In genomic region chr17:81053043-81053970, GRCh38 we compare ENCODE assay signal across 15 cellular contexts. TPM values are rescaled to one million over a fixed set of nuclear protein-coding genes. Genes with fewer than 3 reads are reported as not detected.
DNase-seq lines count a peak whose midpoint lies in the region; ATAC-seq and TF ChIP-seq lines count a peak whose summit lies in the region.
"Had no signal": no experiment of that assay in that cellular context is flagged by ENCODE, and none has a peak within 500 bp of the region (broad histone marks: within the 10 kb centered on the region; RNA-seq: fewer than 3 reads in every experiment).

No MANE protein-coding gene starts in this region.

- TF ChIP-seq POLR2A in esophagus squamous epithelium (IDR thresholded peaks at IDR 0.05) (no peak), sigmoid colon (IDR thresholded peaks at IDR 0.05) (no peak)

- H3K9me3 ChIP-seq in HUES48 (ENCODE audit: control insufficient read depth, insufficient read depth, low read length) (no peaks in the 10 kb centered on the region), RWPE2 (ENCODE audit: severe bottlenecking) (no peaks in the 10 kb centered on the region), esophagus squamous epithelium (no peaks in the 10 kb centered on the region), sigmoid colon (no peaks in the 10 kb centered on the region)

- H3K4me1 ChIP-seq in HUES48 (ENCODE audit: control insufficient read depth, insufficient read depth, low read length) (0 out of 2 replicates have a peak, but pooled peaks cover 4% of the 10 kb centered on the region), RWPE2 (ENCODE audit: insufficient read depth, poor library complexity, severe bottlenecking) (peaks cover 50% of the 10 kb centered on the region), esophagus squamous epithelium (peaks cover 63 to 96% (median 74%) of the 10 kb centered on the region in 3 donors), sigmoid colon (peaks cover 0 to 78% (median 61%) of the 10 kb centered on the region in 4 donors)

- DNase-seq in RWPE2 (ENCODE audit: low spot score), result no peak
- DNase-seq in esophagus squamous epithelium (lab: John Stamatoyannopoulos, UW), result no peak
- DNase-seq in sigmoid colon, result no peak
- DNase-seq in NCI-H446 treated with DMSO at 0.1 percent for 48 hours (lab: John Stamatoyannopoulos, UW), result no peak
- no peak for DNase-seq in T-helper 1 cell
- no peak for DNase-seq in ACHN
- DNase-seq in GOT3 (lab: John Stamatoyannopoulos, UW), result no peak
- DNase-seq: activated CD4-positive, alpha-beta T cell treated with anti-CD3 and anti-CD28 coated beads, Interleukin-2, amount 50 U/mL, for 4 hours; activated T-cell treated with anti-CD3 and anti-CD28 coated beads, Interleukin-2, amount 50 U/mL, for 72 hours; DND-41; Karpas-422; NCI-H146; NCI-H774; T-helper 9 cell had no signal

- 72 to 79% methylated on average over 16 to 28 of the region's 42 CpGs for WGBS in esophagus squamous epithelium, 2 donors
- WGBS in sigmoid colon, 2 donors, result 90 to 94% methylated on average over 39 of the region's 42 CpGs

- in situ Hi-C loops in ACHN (cut with HindIII; ENCODE audit: low pct_ligation_motif_present, low pct_unique_long_range_greater_than_20kb, low sequenced_read_pairs), result no loop called here

- intact Hi-C loops in esophagus squamous epithelium (cut with DNase I), result no loop called here
- intact Hi-C loops in sigmoid colon (cut with DNase I), result no loop called here

- no peak overlapping the region for H3K9ac ChIP-seq in HUES48 (ENCODE audit: low read depth, low read length)

- TF ChIP-seq CTCF in RWPE2 (IDR thresholded peaks at IDR 0.05; ENCODE audit: poor library complexity, severe bottlenecking) (no peak), esophagus squamous epithelium (IDR thresholded peaks at IDR 0.05) (no peak), sigmoid colon (IDR thresholded peaks at IDR 0.05) (no peak)

- H3K27ac ChIP-seq in HUES48 (ENCODE audit: low read depth, low read length), result peak overlapping the region; percentile 20
- peak overlapping the region; percentile 98 for H3K27ac ChIP-seq in RWPE2 (ENCODE audit: poor library complexity, severe bottlenecking)
- peak overlapping the region; percentile 46 to 89 (median 80) for H3K27ac ChIP-seq in esophagus squamous epithelium
- H3K27ac ChIP-seq in sigmoid colon, result peak overlapping the region; percentile 43 to 92 (median 64)

- H3K4me3 ChIP-seq in HUES48 (ENCODE audit: low read depth, low read length), result no peak overlapping the region
- no peak overlapping the region for H3K4me3 ChIP-seq in RWPE2 (ENCODE audit: severe bottlenecking)
- no peak overlapping the region for H3K4me3 ChIP-seq in esophagus squamous epithelium
- no peak overlapping the region for H3K4me3 ChIP-seq in sigmoid colon

- H3K36me3 ChIP-seq in HUES48 (ENCODE audit: control insufficient read depth, insufficient read depth, low read length) (no peaks in the 10 kb centered on the region), RWPE2 (ENCODE audit: low read depth) (peaks cover 20% of the 10 kb centered on the region), esophagus squamous epithelium (peaks cover 0 to 36% (median 0%) of the 10 kb centered on the region in 3 donors), sigmoid colon (peaks cover 0 to 15% (median under 1%) of the 10 kb centered on the region in 4 donors)

- ATAC-seq in RWPE2 (ENCODE audit: low read depth), result no peak
- ATAC-seq: activated T-cell treated with anti-CD3 and anti-CD28 coated beads, Interleukin-2, amount 50 U/mL, for 72 hours had no signal

- H3K27me3 ChIP-seq in HUES48 (ENCODE audit: control insufficient read depth, insufficient read depth, low read length) (no peaks in the 10 kb centered on the region), RWPE2 (ENCODE audit: insufficient read depth, poor library complexity, severe bottlenecking) (no peaks in the 10 kb centered on the region), esophagus squamous epithelium (no peaks in the 10 kb centered on the region), sigmoid colon (no peaks in the 10 kb centered on the region)

- no peak for TF ChIP-seq EP300 in sigmoid colon (IDR thresholded peaks at IDR 0.05)

RNA-seq across cellular contexts. Expression of gene BAIAP2, which starts 18.4 kb away (rescaled TPM):
- total RNA-seq in esophagus squamous epithelium (100 to 1,000 TPM in 3 of 4 donors, 10 to 100 TPM in 1; 87.8 to 175 (median 105) TPM), sigmoid colon (10 to 100 TPM; 32.6 to 52.3 (median 50.9) TPM)
- 10 to 100 TPM in 2 of 3 donors, 1 to 10 TPM in 1; 6.5 to 17.2 (median 14.4) TPM for polyA plus RNA-seq in sigmoid colon

Comparison
In these comparisons a context has a peak if more than half of its experiments do, and no peak if none do; other contexts are left out.
1. H3K27ac ChIP-seq: peak in every context shown above with its lines; median percentile 98 in RWPE2; 80 in esophagus squamous epithelium; 64 in sigmoid colon; 20 in HUES48.